Comparison of ENCODE assay signal across 25 cellular contexts in genomic region chrX:30920271-30920670, GRCh38.
"Had no signal": no experiment of that assay in that cellular context is flagged by ENCODE, and none has a peak within 500 bp of the region (broad histone marks: within the 10 kb centered on the region; RNA-seq: fewer than 3 reads in every experiment).

No MANE protein-coding gene starts in this region.

- DNase-seq: activated CD4-positive, alpha-beta memory T cell treated with anti-CD3 and anti-CD28 coated beads for 36 hours; activated CD4-positive, alpha-beta T cell treated with anti-CD3 and anti-CD28 coated beads for 36 hours; activated CD4-positive, alpha-beta T cell treated with anti-CD3 and anti-CD28 coated beads, Interleukin-2, amount 10 ng/mL, durations not matched to agents 24 days and 14 days; activated CD4-positive, CD25-positive, alpha-beta regulatory T cell; activated CD4-positive, CD25-positive, alpha-beta regulatory T cell treated with anti-CD3 and anti-CD28 coated beads, Interleukin-2, amount 50 U/mL, for 72 hours; activated CD8-positive, alpha-beta memory T cell treated with anti-CD3 and anti-CD28 coated beads, Interleukin-2, amount 10 ng/mL, durations not matched to agents 7 days and 5 days; activated CD8-positive, alpha-beta memory T cell treated with anti-CD3 and anti-CD28 coated beads, Interleukin-2, amount 50 U/mL, for 4 hours; activated CD8-positive, alpha-beta T cell treated with anti-CD3 and anti-CD28 coated beads, Interleukin-2, amount 10 ng/mL, durations not matched to agents 7 days and 5 days; activated effector memory CD4-positive, alpha-beta T cell treated with anti-CD3 and anti-CD28 coated beads, Interleukin-2, amount 50 U/mL, for 16 hours; activated naive CD4-positive, alpha-beta T cell treated with anti-CD3 and anti-CD28 coated beads for 36 hours; activated naive CD8-positive, alpha-beta T cell treated with anti-CD3 and anti-CD28 coated beads for 36 hours; activated naive CD8-positive, alpha-beta T cell treated with anti-CD3 and anti-CD28 coated beads, Interleukin-2, amount 50 U/mL, for 24 hours; activated T-cell treated with anti-CD3 and anti-CD28 coated beads, Interleukin-2, amount 50 U/mL, for 1 hour; activated T-cell treated with anti-CD3 and anti-CD28 coated beads, Interleukin-2, amount 50 U/mL, for 48 hours; adrenal gland; amygdala; aorta; central memory CD4-positive, alpha-beta T cell; cerebellar nuclear complex; colonic mucosa; effector CD8-positive, alpha-beta T cell; esophagus squamous epithelium; foreskin melanocyte; head of caudate nucleus; T-helper 2 cell had no signal
